ENCODE assay signal across 9 cellular contexts in genomic region chr21:44517175-44517899, GRCh38. TPM values are rescaled to one million over a fixed set of nuclear protein-coding genes. Genes with fewer than 3 reads are reported as not detected.
DNase-seq lines count a peak whose midpoint lies in the region; ATAC-seq and TF ChIP-seq lines count a peak whose summit lies in the region.
"Had no signal": no experiment of that assay in that cellular context is flagged by ENCODE, and none has a peak within 500 bp of the region (broad histone marks: within the 10 kb centered on the region; RNA-seq: fewer than 3 reads in every experiment).

No MANE protein-coding gene starts in this region.

- H3K9me3 Mint-ChIP-seq in stimulated activated naive CD8-positive, alpha-beta T cell treated with anti-CD3 and anti-CD28 coated beads, Interleukin-15, amount 100 ng/mL, for 72 hours, result no peaks in the 10 kb centered on the region

- intact Hi-C loops in right cardiac atrium (cut with DNase I) (loop anchor here in 2 of 4 donors (10.0 kb wide), 2 partner anchors 237 to 277 kb away; no protein-coding TSS in a partner anchor), left ventricle myocardium superior (cut with micrococcal nuclease) (no loop called here)

- TF ChIP-seq CTCF in choroid plexus epithelial cell (conservative IDR thresholded peaks at IDR 0.05; ENCODE audit: low read depth, low read length), result no peak

- H3K4me1 ChIP-seq in right cardiac atrium (ENCODE audit: control insufficient read depth, insufficient read depth, low read length), result no peaks in the 10 kb centered on the region
- H3K4me1 ChIP-seq: psoas muscle had no signal

- peak in 2 of 3 donors; percentile 3 to 37 for DNase-seq in right cardiac atrium
- DNase-seq in left ventricle myocardium superior, result no peak
- DNase-seq in NCI-H69 (lab: John Stamatoyannopoulos, UW), result peak; percentile 97
- peak; percentile 47 for DNase-seq in choroid plexus epithelial cell (ENCODE audit: low read depth)
- peak in 1 of 2 donors; percentile 40 for DNase-seq in stimulated activated naive CD8-positive, alpha-beta T cell treated with anti-CD3 and anti-CD28 coated beads, Interleukin-15, amount 100 ng/mL, for 72 hours
- no peak for DNase-seq in activated effector memory CD4-positive, alpha-beta T cell treated with Interleukin-2 at 50 U/mL for 16 hours
- DNase-seq in ureter (ENCODE audit: low spot score), result no peak

- H3K4me3 ChIP-seq in right cardiac atrium (ENCODE audit: low read length) (no peak overlapping the region), choroid plexus epithelial cell (ENCODE audit: low read depth, low read length) (no peak overlapping the region)
- H3K4me3 ChIP-seq: psoas muscle had no signal

- peak overlapping the region; percentile 65 to 81 for H3K27ac Mint-ChIP-seq in stimulated activated naive CD8-positive, alpha-beta T cell treated with anti-CD3 and anti-CD28 coated beads, Interleukin-15, amount 100 ng/mL, for 72 hours

- no peak for ATAC-seq in right cardiac atrium
- ATAC-seq in left ventricle myocardium superior, result no peak
- peak; percentile 61 for ATAC-seq in stimulated activated naive CD8-positive, alpha-beta T cell treated with anti-CD3 and anti-CD28 coated beads, Interleukin-15, amount 100 ng/mL, for 72 hours
- ATAC-seq in HG02981 (IDR thresholded peaks at IDR 0.05; ENCODE audit: unreplicated experiment), result no peak
- ATAC-seq: psoas muscle had no signal

- no peak overlapping the region for H3K27ac ChIP-seq in right cardiac atrium (ENCODE audit: low read length)
- H3K27ac ChIP-seq: psoas muscle had no signal

- H3K27me3 Mint-ChIP-seq in stimulated activated naive CD8-positive, alpha-beta T cell treated with anti-CD3 and anti-CD28 coated beads, Interleukin-15, amount 100 ng/mL, for 72 hours, result no peaks in the 10 kb centered on the region

- H3K4me1 Mint-ChIP-seq in stimulated activated naive CD8-positive, alpha-beta T cell treated with anti-CD3 and anti-CD28 coated beads, Interleukin-15, amount 100 ng/mL, for 72 hours, result peaks cover 9% of the 10 kb centered on the region

- WGBS in right cardiac atrium, result 75% methylated on average over 15 of the region's 15 CpGs

- no peaks in the 10 kb centered on the region for H3K9me3 ChIP-seq in right cardiac atrium (ENCODE audit: control insufficient read depth, low read length)
- H3K9me3 ChIP-seq: psoas muscle had no signal

- H3K27me3 ChIP-seq in right cardiac atrium (ENCODE audit: control insufficient read depth, insufficient read depth), result no peaks in the 10 kb centered on the region

- peak overlapping the region in 1 of 2 donors; percentile 23 for H3K4me3 Mint-ChIP-seq in stimulated activated naive CD8-positive, alpha-beta T cell treated with anti-CD3 and anti-CD28 coated beads, Interleukin-15, amount 100 ng/mL, for 72 hours

RNA-seq across cellular contexts. Expression of gene KRTAP10-1, which starts 22.7 kb away (rescaled TPM):
- total RNA-seq in right cardiac atrium, result not detected
- polyA plus RNA-seq in right cardiac atrium, result not detected
- not detected for total RNA-seq in left ventricle myocardium superior
- total RNA-seq in ureter, result not detected
- total RNA-seq: psoas muscle had no signal
- polyA plus RNA-seq: psoas muscle had no signal

RNA-seq across cellular contexts. Expression of gene KRTAP10-2, which starts 34.0 kb away (rescaled TPM):
- total RNA-seq in right cardiac atrium (not detected), left ventricle myocardium superior (not detected), ureter (not detected)
- polyA plus RNA-seq in right cardiac atrium, result 0.11 TPM
- total RNA-seq: psoas muscle had no signal
- polyA plus RNA-seq: psoas muscle had no signal

RNA-seq across cellular contexts. Expression of gene KRTAP10-3, which starts 41.3 kb away (rescaled TPM):
- not detected for total RNA-seq in right cardiac atrium
- not detected for polyA plus RNA-seq in right cardiac atrium
- total RNA-seq in left ventricle myocardium superior, result not detected
- not detected for total RNA-seq in ureter
- total RNA-seq: psoas muscle had no signal
- polyA plus RNA-seq: psoas muscle had no signal

RNA-seq across cellular contexts. Expression of gene KRTAP10-4, which starts 56.2 kb away (rescaled TPM):
- total RNA-seq in right cardiac atrium (not detected), left ventricle myocardium superior (not detected), ureter (not detected)
- polyA plus RNA-seq in right cardiac atrium, result not detected
- total RNA-seq: psoas muscle had no signal
- polyA plus RNA-seq: psoas muscle had no signal

Comparison
In these comparisons a context has a peak if more than half of its experiments do, and no peak if none do; other contexts are left out.
1. DNase-seq: peak in right cardiac atrium (2 of 3), NCI-H69 (single experiment) and choroid plexus epithelial cell (single experiment); none in left ventricle myocardium superior (single experiment), activated effector memory CD4-positive, alpha-beta T cell treated with Interleukin-2 at 50 U/mL for 16 hours (single experiment) and ureter (single experiment).